Comparison of ENCODE assay signal across 9 cellular contexts in genomic region chr14:21099596-21099985, GRCh38. TPM values are rescaled to one million over a fixed set of nuclear protein-coding genes. Genes with fewer than 3 reads are reported as not detected.
DNase-seq lines count a peak whose midpoint lies in the region; ATAC-seq and TF ChIP-seq lines count a peak whose summit lies in the region.
"Had no signal": no experiment of that assay in that cellular context is flagged by ENCODE, and none has a peak within 500 bp of the region (broad histone marks: within the 10 kb centered on the region; RNA-seq: fewer than 3 reads in every experiment).

No MANE protein-coding gene starts in this region.

- WGBS in ectodermal cell, 2 experiments: 76 to 89% methylated on average over 2 to 5 of the region's 5 CpGs

- peaks cover 23% of the 10 kb centered on the region for H3F3A ChIP-seq in Loucy (ENCODE audit: low read depth)

- H3K9me3 ChIP-seq in Loucy (ENCODE audit: insufficient read depth, low read depth, low read length): no peaks in the 10 kb centered on the region
- H3K9me3 ChIP-seq in ectodermal cell (ENCODE audit: control insufficient read depth, low read length): no peaks in the 10 kb centered on the region

- no peaks in the 10 kb centered on the region for H4K20me1 ChIP-seq in Loucy (ENCODE audit: insufficient read depth, low read length, poor library complexity, severe bottlenecking)

- H3K4me2 ChIP-seq in Loucy (ENCODE audit: low read depth, low read length, poor library complexity, severe bottlenecking): peak overlapping the region; percentile 76

- H3K27me3 Mint-ChIP-seq in osteocyte (ENCODE audit: unreplicated experiment): no peaks in the 10 kb centered on the region

- peaks cover 7% of the 10 kb centered on the region for H3K79me2 ChIP-seq in Loucy (ENCODE audit: insufficient read depth, low read length)

- H3K27ac Mint-ChIP-seq in osteocyte (ENCODE audit: unreplicated experiment): peak overlapping the region; percentile 57

- no peaks in the 10 kb centered on the region for H3K9me3 Mint-ChIP-seq in osteocyte (ENCODE audit: unreplicated experiment)

- H3K9me2 ChIP-seq in Loucy (replicated peaks; ENCODE audit: low read depth, low read length): no peaks in the 10 kb centered on the region

- H3K36me3 ChIP-seq in Loucy (ENCODE audit: insufficient read depth, low read length) (no peaks in the 10 kb centered on the region), ectodermal cell (ENCODE audit: control insufficient read depth, insufficient read depth, low read length) (no peaks in the 10 kb centered on the region)

- TF ChIP-seq CTCF in C4-2B (conservative IDR thresholded peaks at IDR 0.05) (no peak), Loucy (conservative IDR thresholded peaks at IDR 0.05; ENCODE audit: low read length) (no peak), osteocyte (IDR thresholded peaks at IDR 0.05) (no peak)

- H3K4me1 ChIP-seq in Loucy (ENCODE audit: insufficient read depth, low read length, poor library complexity, severe bottlenecking) (peaks cover 31% of the 10 kb centered on the region), ectodermal cell (ENCODE audit: control insufficient read depth, insufficient read depth, low read length) (peaks cover 48% of the 10 kb centered on the region)

- peak overlapping the region; percentile 79 for H3K9ac ChIP-seq in Loucy (ENCODE audit: low read depth, low read length, poor library complexity, severe bottlenecking)

- no peaks in the 10 kb centered on the region for H3K27me3 ChIP-seq in Loucy (ENCODE audit: insufficient read depth, low read length, poor library complexity, severe bottlenecking)
- no peaks in the 10 kb centered on the region for H3K27me3 ChIP-seq in ectodermal cell (ENCODE audit: control insufficient read depth, insufficient read depth, low read length, poor library complexity, severe bottlenecking)

- peaks cover 41% of the 10 kb centered on the region for H3K4me1 Mint-ChIP-seq in osteocyte (ENCODE audit: unreplicated experiment)

- H3K27ac ChIP-seq in C4-2B: peak overlapping the region; percentile 72
- H3K27ac ChIP-seq in ectodermal cell (ENCODE audit: insufficient read depth, low read depth, low read length, poor library complexity, severe bottlenecking): no peak overlapping the region

- no peak for ATAC-seq in GM21526 (IDR thresholded peaks at IDR 0.05; ENCODE audit: low FRiP score, unreplicated experiment)

- no peaks in the 10 kb centered on the region for H3K36me3 Mint-ChIP-seq in osteocyte (ENCODE audit: unreplicated experiment)

- no peak overlapping the region for H2AFZ ChIP-seq in Loucy (ENCODE audit: low read length)

- H3K4me3 ChIP-seq in Loucy (ENCODE audit: low read length, poor library complexity, severe bottlenecking) (peak overlapping the region; percentile 77), ectodermal cell (ENCODE audit: insufficient read depth, low read depth, low read length) (peak overlapping the region; percentile 76)

- peak overlapping the region; percentile 76 for H3K4me3 Mint-ChIP-seq in osteocyte (ENCODE audit: unreplicated experiment)

- DNase-seq in osteocyte (ENCODE audit: extremely low spot score, unreplicated experiment): no peak
- no peak for DNase-seq in effector CD4-positive, alpha-beta T cell
- DNase-seq in OCI-M2 (lab: John Stamatoyannopoulos, UW; ENCODE audit: unreplicated experiment): no peak
- no peak for DNase-seq in stimulated activated CD4-positive, alpha-beta T cell treated with anti-CD3 and anti-CD28 coated beads, Interleukin-2, amount 100 ng/mL, for 24 hours
- DNase-seq: activated effector memory CD4-positive, alpha-beta T cell treated with Interleukin-2 at 50 U/mL for 16 hours had no signal

RNA-seq across cellular contexts. Expression of gene ZNF219, which starts 1.1 kb away (rescaled TPM):
- 132 TPM for polyA plus RNA-seq in ectodermal cell (2013, experiment 1 of 4)
- polyA plus RNA-seq in ectodermal cell (2013, experiment 2 of 4): 131 TPM
- 126 TPM for polyA plus RNA-seq in ectodermal cell (2013, experiment 3 of 4)
- polyA plus RNA-seq in ectodermal cell (2013, experiment 4 of 4): 141 TPM
- total RNA-seq in osteocyte: 20.5 and 25.2 TPM in 2 replicates

RNA-seq across cellular contexts. Expression of gene TMEM253, which starts 1.3 kb away (rescaled TPM):
- 1.3 TPM for polyA plus RNA-seq in ectodermal cell (2013, experiment 1 of 4)
- polyA plus RNA-seq in ectodermal cell (2013, experiment 2 of 4): 2.3 TPM
- 1.7 TPM for polyA plus RNA-seq in ectodermal cell (2013, experiment 3 of 4)
- polyA plus RNA-seq in ectodermal cell (2013, experiment 4 of 4): 2.3 TPM
- total RNA-seq in osteocyte: 1.2 TPM in 2 replicates

RNA-seq across cellular contexts. Expression of gene ARHGEF40, which starts 29.5 kb away (rescaled TPM):
- polyA plus RNA-seq in ectodermal cell (2013, experiment 1 of 4): 44.4 TPM
- 53.2 TPM for polyA plus RNA-seq in ectodermal cell (2013, experiment 2 of 4)
- polyA plus RNA-seq in ectodermal cell (2013, experiment 3 of 4): 38.2 TPM
- 46.4 TPM for polyA plus RNA-seq in ectodermal cell (2013, experiment 4 of 4)
- 126 and 139 TPM in 2 replicates for total RNA-seq in osteocyte

RNA-seq across cellular contexts. Expression of gene RNASE8, which starts 42.0 kb away (rescaled TPM):
- not detected for polyA plus RNA-seq in ectodermal cell (2013, experiment 1 of 4)
- not detected for polyA plus RNA-seq in ectodermal cell (2013, experiment 2 of 4)
- not detected for polyA plus RNA-seq in ectodermal cell (2013, experiment 3 of 4)
- not detected for polyA plus RNA-seq in ectodermal cell (2013, experiment 4 of 4)
- not detected in 2 replicates for total RNA-seq in osteocyte

RNA-seq across cellular contexts. Expression of gene OR5AU1, which starts 56.3 kb away (rescaled TPM):
- not detected for polyA plus RNA-seq in ectodermal cell (2013, experiment 1 of 4)
- not detected for polyA plus RNA-seq in ectodermal cell (2013, experiment 2 of 4)
- not detected for polyA plus RNA-seq in ectodermal cell (2013, experiment 3 of 4)
- polyA plus RNA-seq in ectodermal cell (2013, experiment 4 of 4): not detected
- total RNA-seq in osteocyte: not detected in 2 replicates
